Comparison of ENCODE assay signal across 8 cellular contexts in the genomic region with DNA sequence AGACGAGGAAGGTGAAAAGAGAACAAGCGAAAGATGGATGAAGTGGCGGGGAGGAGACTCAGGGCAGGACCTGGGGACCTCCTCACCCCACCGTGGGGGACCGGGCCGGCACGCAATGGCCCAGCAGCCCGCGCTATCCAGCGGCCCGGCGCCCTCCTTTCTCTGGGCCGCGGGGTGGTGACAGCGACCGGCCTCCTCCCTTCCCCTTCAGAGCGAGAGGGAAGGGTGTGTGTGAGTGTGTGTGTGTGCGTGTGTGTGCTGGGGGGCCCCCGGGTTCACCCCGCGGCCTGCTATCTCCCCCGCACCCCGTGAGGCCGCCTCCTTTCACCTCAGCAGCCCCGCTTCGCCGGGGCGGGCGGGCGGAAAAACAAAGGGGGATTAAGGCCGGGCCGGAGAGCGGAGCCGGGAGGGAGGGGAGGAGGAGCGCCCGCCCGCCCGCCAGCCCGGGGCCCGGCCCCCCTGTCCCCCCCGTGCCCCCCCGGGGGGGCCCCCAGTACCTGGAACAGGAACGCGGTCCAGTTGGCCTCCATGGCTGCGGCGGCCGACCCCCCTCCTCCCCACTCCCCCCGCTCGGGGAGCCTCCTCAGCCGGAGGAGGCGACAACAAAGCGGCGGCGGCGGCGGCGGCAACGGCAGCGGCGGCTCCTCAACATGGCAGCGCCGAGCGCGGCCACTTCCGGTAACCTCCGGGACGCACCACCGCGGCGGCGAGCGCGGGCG. TPM values are rescaled to one million over a fixed set of nuclear protein-coding genes. Genes with fewer than 3 reads are reported as not detected.
DNase-seq lines count a peak whose midpoint lies in the region; ATAC-seq and TF ChIP-seq lines count a peak whose summit lies in the region.

Gene VEZF1 (minus strand): TSS at position 673 of the 719 bp plus-strand sequence. CDS start 143 bp downstream, at position 530.

- TF ChIP-seq POLR2A in GM19099 (IDR thresholded peaks at IDR 0.05; ENCODE audit: extremely low read depth, insufficient read length, low read depth): peak; percentile 44
- peak; percentile 31 for TF ChIP-seq POLR2A in esophagus muscularis mucosa (IDR thresholded peaks at IDR 0.05; ENCODE audit: low read depth)

- H3K27me3 Mint-ChIP-seq in activated T-cell treated with anti-CD3 and anti-CD28 coated beads, Interleukin-2, amount 50 U/mL, for 72 hours (ENCODE audit: low read depth): no peaks in the 10 kb centered on the region
- H3K27me3 Mint-ChIP-seq in naive B cell: no peaks in the 10 kb centered on the region

- H3K9ac ChIP-seq in BLaER1: peak within 1 kb of the TSS; percentile 97

- H3K27ac ChIP-seq in BLaER1 (peak within 1 kb of the TSS; percentile 98), esophagus muscularis mucosa (replicated peaks in 1 of 4) (peak within 1 kb of the TSS; percentile 97 to 98 (median 98))

- TF ChIP-seq CTCF in esophagus muscularis mucosa (IDR thresholded peaks at IDR 0.05): no peak

- peak within 1 kb of the TSS; percentile 94 to 97 for H3K4me3 Mint-ChIP-seq in activated T-cell treated with anti-CD3 and anti-CD28 coated beads, Interleukin-2, amount 50 U/mL, for 72 hours
- peak within 1 kb of the TSS; percentile 90 to 98 (median 95) for H3K4me3 Mint-ChIP-seq in naive B cell

- H3K27me3 ChIP-seq in BLaER1 (no peaks in the 10 kb centered on the region), esophagus muscularis mucosa (no peaks in the 10 kb centered on the region)

- H3K27ac Mint-ChIP-seq in activated T-cell treated with anti-CD3 and anti-CD28 coated beads, Interleukin-2, amount 50 U/mL, for 72 hours: peak within 1 kb of the TSS; percentile 96
- peak within 1 kb of the TSS; percentile 93 to 98 (median 96) for H3K27ac Mint-ChIP-seq in naive B cell

- ATAC-seq in HG03378 (IDR thresholded peaks at IDR 0.05; ENCODE audit: unreplicated experiment) (peak; percentile 21), naive B cell (ENCODE audit: low read depth in 2 of 2) (peak; percentile 75)
- peak; percentile 75 to 78 for ATAC-seq in activated T-cell treated with anti-CD3 and anti-CD28 coated beads, Interleukin-2, amount 50 U/mL, for 72 hours (replicated peaks in 1 of 2)

- peak within 1 kb of the TSS; percentile 95 for H3K4me2 ChIP-seq in BLaER1

- H4K20me1 ChIP-seq in BLaER1: peaks cover 48% of the 10 kb centered on the region

- H3K36me3 Mint-ChIP-seq in activated T-cell treated with anti-CD3 and anti-CD28 coated beads, Interleukin-2, amount 50 U/mL, for 72 hours (ENCODE audit: insufficient read depth in 2 of 2): peaks cover 3% of the 10 kb centered on the region in 2 donors
- peaks cover 0 to under 1% of the 10 kb centered on the region in 2 donors for H3K36me3 Mint-ChIP-seq in naive B cell

- peaks cover 78% of the 10 kb centered on the region for H3K4me1 ChIP-seq in BLaER1
- H3K4me1 ChIP-seq in esophagus muscularis mucosa: peaks cover 42 to 58% (median 54%) of the 10 kb centered on the region in 4 donors

- H3K4me1 Mint-ChIP-seq in activated T-cell treated with anti-CD3 and anti-CD28 coated beads, Interleukin-2, amount 50 U/mL, for 72 hours (ENCODE audit: low read depth): peaks cover 55% of the 10 kb centered on the region
- H3K4me1 Mint-ChIP-seq in naive B cell: peaks cover 44 to 56% (median 54%) of the 10 kb centered on the region in 3 donors

- TF ChIP-seq EP300 in esophagus muscularis mucosa (IDR thresholded peaks at IDR 0.05): no peak

- peak within 1 kb of the TSS; percentile 92 for H3K4me3 ChIP-seq in BLaER1
- peak within 1 kb of the TSS; percentile 77 to 92 (median 83) for H3K4me3 ChIP-seq in esophagus muscularis mucosa

- H3K9me3 ChIP-seq in BLaER1 (no peaks in the 10 kb centered on the region), esophagus muscularis mucosa (no peaks in the 10 kb centered on the region)

- H3K36me3 ChIP-seq in BLaER1: peaks cover 15% of the 10 kb centered on the region
- H3K36me3 ChIP-seq in esophagus muscularis mucosa: peaks cover 0 to 4% (median 0%) of the 10 kb centered on the region in 4 donors

- intact Hi-C loops in esophagus muscularis mucosa (cut with DNase I): loop anchor here (5.0 kb wide), 3 partner anchors 35 to 110 kb away; no protein-coding TSS in a partner anchor

- DNase-seq in OCI-M1 (lab: John Stamatoyannopoulos, UW): peak; percentile 85
- peak; percentile 86 for DNase-seq in activated T-cell treated with anti-CD3 and anti-CD28 coated beads, Interleukin-2, amount 50 U/mL, for 72 hours
- DNase-seq in esophagus muscularis mucosa (ENCODE audit: extremely low spot score): peak; percentile 95
- peak; percentile 76 for DNase-seq in naive B cell
- peak; percentile 56 to 63 for DNase-seq in stimulated activated CD8-positive, alpha-beta memory T cell treated with anti-CD3 and anti-CD28 coated beads, Interleukin-7, amount 100 ng/mL, for 48 hours (ENCODE audit: extremely low read depth in 1 of 2, low read depth in 1 of 2)

- H3K9me3 Mint-ChIP-seq in activated T-cell treated with anti-CD3 and anti-CD28 coated beads, Interleukin-2, amount 50 U/mL, for 72 hours: no peaks in the 10 kb centered on the region
- no peaks in the 10 kb centered on the region for H3K9me3 Mint-ChIP-seq in naive B cell

- WGBS in esophagus muscularis mucosa: 0% methylated on average over 7 of the region's 74 CpGs

RNA-seq across cellular contexts. Expression of gene VEZF1, which starts in this region (rescaled TPM):
- total RNA-seq in activated T-cell treated with anti-CD3 and anti-CD28 coated beads, Interleukin-2, amount 50 U/mL, for 72 hours: 10 to 100 TPM; 42.6 to 44.6 TPM
- 100 to 1,000 TPM in 3 of 4 donors, 10 to 100 TPM in 1; 98.9 to 154 (median 121) TPM for total RNA-seq in esophagus muscularis mucosa
- polyA plus RNA-seq in naive B cell (ENCODE audit: low read depth in 6 of 6): 10 to 100 TPM; 39.6 to 58.2 (median 50.6) TPM

Comparison
In these comparisons a context has a peak if more than half of its experiments do, and no peak if none do; other contexts are left out.
1. Peak in every context shown above with its lines: DNase-seq, ATAC-seq, H3K4me3 ChIP-seq and H3K27ac ChIP-seq.
2. ATAC-seq: peak in every context shown above with its lines; median percentile 76 in activated T-cell treated with anti-CD3 and anti-CD28 coated beads, Interleukin-2, amount 50 U/mL, for 72 hours; 75 in naive B cell; 21 in HG03378.